1 cellular context compared by ENCODE assay signal in the genomic region with DNA sequence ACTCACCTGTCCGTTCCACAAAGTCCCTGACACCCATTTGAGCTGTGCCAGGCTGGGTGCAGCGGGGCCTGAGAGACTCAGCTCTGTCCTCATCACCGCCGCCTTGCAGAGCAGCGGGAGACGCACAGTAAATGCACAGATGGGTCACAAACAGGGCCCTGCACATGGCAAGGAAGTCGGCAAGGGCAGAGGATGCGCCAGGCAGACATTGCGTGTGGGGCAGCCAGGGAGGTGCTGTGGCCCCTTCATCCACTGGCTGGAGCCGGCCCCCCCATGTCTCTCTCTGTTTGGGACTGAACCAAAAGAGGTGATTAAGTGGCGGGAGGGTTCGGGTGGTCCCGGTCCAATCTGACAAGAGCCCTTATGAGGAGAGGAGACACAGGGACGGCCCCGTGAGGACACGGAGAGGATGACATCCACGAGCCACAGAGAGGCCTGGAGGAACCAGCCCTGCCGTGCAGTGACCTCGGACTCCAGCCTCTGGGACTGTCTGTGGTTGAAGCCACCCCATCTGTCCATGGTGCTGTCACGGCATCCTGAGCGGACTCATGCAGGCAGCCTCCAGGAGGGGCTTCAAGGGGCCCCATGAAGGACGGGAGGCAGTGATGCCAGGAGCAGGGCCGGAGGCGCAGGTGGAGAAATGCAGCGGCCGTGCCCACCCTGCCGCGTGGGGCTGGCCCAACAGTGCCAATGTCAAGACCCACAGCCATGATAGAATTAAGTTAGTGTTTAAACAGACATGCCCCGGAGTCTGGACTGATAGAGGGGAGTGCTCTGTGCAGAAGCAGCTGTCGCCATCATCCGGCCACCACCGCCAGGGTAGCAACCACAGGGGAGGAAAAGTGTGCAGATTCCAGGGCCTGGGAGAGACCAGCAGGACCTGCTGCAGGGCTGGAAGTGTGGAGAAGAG.
TF ChIP-seq lines count a peak whose summit lies in the region.

No MANE protein-coding gene starts in this region.

TF ChIP-seq in HepG2, 621 proteins besides CTCF, POLR2A, EP300 and RAD21:
- TF ChIP-seq AGO2 (optimal IDR thresholded peaks at IDR 0.05; ENCODE audit: low read depth, low read length) (peak; percentile 74), AKAP8 (CRISPR knock-in tag; IDR thresholded peaks at IDR 0.05) (peak; percentile 76; the same call in 1 of the 2 replicates), TOPORS (CRISPR knock-in tag; IDR thresholded peaks at IDR 0.05) (no peak), ZC3H13 (CRISPR knock-in tag; IDR thresholded peaks at IDR 0.05) (peak; percentile 71; the same call in 1 of the 2 replicates), AGO1 (IDR thresholded peaks at IDR 0.05; ENCODE audit: low read depth, low read length, poor library complexity, severe bottlenecking) (peak; percentile 98), KDM2A (CRISPR knock-in tag; IDR thresholded peaks at IDR 0.05; ENCODE audit: borderline replicate concordance, low read depth) (0 out of 2 replicates have a peak, but pooled peaks have one; percentile 11)
